Comparison of ENCODE assay signal across 9 cellular contexts in the genomic region with DNA sequence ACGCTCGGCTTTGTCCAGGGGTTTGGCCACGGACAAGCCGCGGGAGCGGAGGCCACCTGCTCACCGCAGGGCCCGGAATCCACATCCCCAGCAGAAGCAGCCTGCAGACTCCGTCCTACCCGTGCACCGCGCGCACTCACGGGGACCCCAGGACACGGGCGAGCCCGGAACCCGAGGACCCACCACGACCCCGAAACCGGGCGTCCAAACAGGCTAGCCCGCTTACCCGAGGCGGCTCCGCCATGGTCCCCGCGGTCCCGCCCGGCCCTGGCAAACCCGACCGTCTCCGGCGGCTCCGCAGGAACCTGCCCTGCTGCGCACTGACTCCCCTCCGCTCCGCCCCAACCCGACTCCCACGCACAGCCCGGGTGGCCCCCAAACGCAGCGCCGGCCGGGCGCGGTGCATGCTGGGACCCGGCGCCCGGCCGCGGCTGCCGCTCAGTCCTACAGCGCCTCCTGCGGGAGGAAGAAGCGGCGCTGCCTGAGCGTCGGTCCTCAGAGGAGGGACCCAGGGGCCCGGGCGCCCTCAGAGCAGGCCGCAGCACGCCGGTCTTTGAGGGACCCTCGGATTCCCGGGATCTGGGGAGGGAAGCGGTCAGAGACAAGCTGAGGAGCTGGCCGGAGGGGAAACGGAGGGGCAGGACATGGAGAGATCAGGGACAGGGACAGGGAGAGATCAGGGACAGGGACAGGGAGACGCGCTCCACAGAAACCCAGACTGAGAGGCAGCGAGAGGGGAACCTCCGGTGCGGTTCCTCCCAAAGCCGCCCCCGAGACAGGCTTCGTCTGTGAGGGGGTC. TPM values are rescaled to one million over a fixed set of nuclear protein-coding genes. Genes with fewer than 3 reads are reported as not detected.
A peak's percentile ranks its signal among the peaks of the same experiment; 100 is the strongest.
DNase-seq lines count a peak whose midpoint lies in the region; ATAC-seq, FAIRE-seq and TF ChIP-seq lines count a peak whose summit lies in the region.
"Had no signal": no experiment of that assay in that cellular context is flagged by ENCODE, and none has a peak within 500 bp of the region (broad histone marks: within the 10 kb centered on the region; RNA-seq: fewer than 3 reads in every experiment).

Gene ZNF786, minus strand, starts transcription at position 322 of the 799 bp plus-strand sequence. Its CDS starts 78 bp downstream, at position 244.

- H3K27ac ChIP-seq in BLaER1 treated with 17β-estradiol and CSF1 and Interleukin-3, amounts not matched to agents 10 nM and 100 nM, result peak within 1 kb of the TSS; percentile 90 to 97 (median 93)
- H3K27ac ChIP-seq in colonic mucosa (peak within 1 kb of the TSS; percentile 100), HepG2 (ENCODE audit: extremely low read length, insufficient read depth, low read length) (peak within 1 kb of the TSS; percentile 86)

- POLR2A ChIA-PET in HepG2 (lab: Yijun Ruan, JAX), result no interaction called here

- peak within 1 kb of the TSS; percentile 97 for H2AFZ ChIP-seq in HepG2 (ENCODE audit: low read length)

- no peaks in the 10 kb centered on the region for H3K27me3 ChIP-seq in BLaER1 treated with 17β-estradiol and CSF1 and Interleukin-3, amounts not matched to agents 10 nM and 100 nM
- H3K27me3 ChIP-seq in colonic mucosa (no peaks in the 10 kb centered on the region), HepG2 (ENCODE audit: control insufficient read depth in 1 of 2, insufficient read depth in 2 of 2, low read length in 2 of 2) (no peaks in the 10 kb centered on the region; a peak in 1 of 5 replicates)

- H3K36me3 ChIP-seq in BLaER1 treated with 17β-estradiol and CSF1 and Interleukin-3, amounts not matched to agents 10 nM and 100 nM, result peaks cover 0 to 30% (median 22%) of the 10 kb centered on the region in 11 experiments; a peak in 17 of 22 replicates
- H3K36me3 ChIP-seq in colonic mucosa (no peaks in the 10 kb centered on the region), HepG2 (replicated peaks in 1 of 2; ENCODE audit: control insufficient read depth in 1 of 2, insufficient read depth in 2 of 2, low read length in 2 of 2) (no peaks in the 10 kb centered on the region)

- FAIRE-seq in GM19239 (lab: Jason Lieb, UNC), result peak; percentile 67
- FAIRE-seq in HepG2 (lab: Jason Lieb, UNC), result no peak
- FAIRE-seq: islet of Langerhans had no signal

- TF ChIP-seq EP300 in HepG2 (IDR thresholded peaks at IDR 0.05; ENCODE audit: low read depth in 2 of 2, low read length in 2 of 2), result 0 out of 4 replicates have a peak, but pooled peaks of 1 of the 2 experiments have one; percentile 6
- TF ChIP-seq EP300 in HepG2 (CRISPR knock-in tag; IDR thresholded peaks at IDR 0.05; ENCODE audit: borderline replicate concordance), result no peak; the same call in 1 of the 2 replicates

- H3K4me3 ChIP-seq in BLaER1 treated with 17β-estradiol and CSF1 and Interleukin-3, amounts not matched to agents 10 nM and 100 nM, result peak within 1 kb of the TSS; percentile 81 to 99 (median 91)
- H3K4me3 ChIP-seq in colonic mucosa (peak within 1 kb of the TSS; percentile 98), HepG2 (replicated peaks in 1 of 3; ENCODE audit: insufficient read depth in 1 of 3, low read depth in 2 of 3, low read length in 3 of 3) (peak within 1 kb of the TSS; percentile 73 to 97 (median 85))

- whole genome bisulfite sequencing in HepG2 (ENCODE audit: low lambda C conversion rate), result 3% methylated on average over 24 of the region's 77 CpGs

- peak within 1 kb of the TSS; percentile 84 to 96 (median 92) for H3K9ac ChIP-seq in BLaER1 treated with 17β-estradiol and CSF1 and Interleukin-3, amounts not matched to agents 10 nM and 100 nM
- H3K9ac ChIP-seq in colonic mucosa (ENCODE audit: low read depth in 2 of 2, low read length in 2 of 2) (peak within 1 kb of the TSS; percentile 73 to 93), HepG2 (ENCODE audit: insufficient read depth, low read depth, low read length) (peak within 1 kb of the TSS; percentile 89)

- ATAC-seq in HG03442 (IDR thresholded peaks at IDR 0.05; ENCODE audit: unreplicated experiment) (peak; percentile 79), HepG2 (peak; percentile 91)

- peaks cover 0 to 25% (median 20%) of the 10 kb centered on the region in 11 experiments; a peak in 19 of 22 replicates for H3K9me3 ChIP-seq in BLaER1 treated with 17β-estradiol and CSF1 and Interleukin-3, amounts not matched to agents 10 nM and 100 nM (replicated peaks in 1 of 11)
- H3K9me3 ChIP-seq in colonic mucosa, result no peaks in the 10 kb centered on the region
- no peaks in the 10 kb centered on the region for H3K9me3 ChIP-seq in HepG2 (ENCODE audit: low read length)

- in situ Hi-C loops in HepG2 (cut with HindIII; ENCODE audit: extremely low pct_ligation_motif_present, low pct_unique_long_range_greater_than_20kb), result no loop called here

- no peaks in the 10 kb centered on the region for H4K20me1 ChIP-seq in BLaER1 treated with 17β-estradiol and CSF1 and Interleukin-3, amounts not matched to agents 10 nM and 100 nM
- no peaks in the 10 kb centered on the region for H4K20me1 ChIP-seq in HepG2 (ENCODE audit: insufficient read depth, low read length)

- TF ChIP-seq CTCF in colonic mucosa (IDR thresholded peaks at IDR 0.05), result peak; percentile 87
- peak; percentile 91 for TF ChIP-seq CTCF in HepG2 (CRISPR knock-in tag; IDR thresholded peaks at IDR 0.05)

- peaks cover 8% of the 10 kb centered on the region for H3K79me2 ChIP-seq in HepG2 (ENCODE audit: insufficient read depth, low read length)

- intact Hi-C loops in colonic mucosa (cut with DNase I) (loop anchor here (2.0 kb wide), 1 partner anchor 86 kb away; no protein-coding TSS in a partner anchor), HepG2 (cut with micrococcal nuclease; ENCODE audit: unreplicated experiment) (loop anchor here (1.0 to 2.0 kb wide), 4 partner anchors 25 to 85 kb away; partner anchors contain the start of genes PDIA4 and ZNF425)

- peaks cover 31 to 49% (median 42%) of the 10 kb centered on the region in 10 experiments for H3K4me1 ChIP-seq in BLaER1 treated with 17β-estradiol and CSF1 and Interleukin-3, amounts not matched to agents 10 nM and 100 nM
- H3K4me1 ChIP-seq in colonic mucosa (peaks cover 3% of the 10 kb centered on the region), HepG2 (ENCODE audit: insufficient read depth, low read length) (peaks cover 25% of the 10 kb centered on the region)

- CTCF ChIA-PET in HepG2 (lab: Yijun Ruan, JAX; ENCODE audit: low intra/inter-chr PET ratio, low total read pairs), result interaction anchor here (0.9 to 3.1 kb wide), 4 partner anchors 19 to 85 kb away, joined by 4 to 15 read pairs (median 8); partner anchors contain the start of genes ZNF398 and ZNF425

- DNase-seq in GM19239 (ENCODE audit: insufficient read length, low spot score) (peak; percentile 88), NCI-H510A (lab: John Stamatoyannopoulos, UW) (peak; percentile 60), colonic mucosa (peak; percentile 83), HepG2 (ENCODE audit: low spot score) (peak; percentile 80)
- peak; percentile 96 for DNase-seq in activated CD4-positive, alpha-beta T cell treated with anti-CD3 and anti-CD28 coated beads for 4 hours
- DNase-seq in stimulated activated CD4-positive, alpha-beta T cell treated with anti-CD3 and anti-CD28 coated beads, Interleukin-2, amount 100 ng/mL, for 48 hours, result peak; percentile 93 to 96

- H3K4me2 ChIP-seq in BLaER1 treated with 17β-estradiol and CSF1 and Interleukin-3, amounts not matched to agents 10 nM and 100 nM, result peak within 1 kb of the TSS; percentile 71 to 97 (median 85)
- H3K4me2 ChIP-seq in HepG2 (ENCODE audit: low read depth, low read length), result peak within 1 kb of the TSS; percentile 98

- TF ChIP-seq RAD21 in HepG2 (CRISPR knock-in tag; IDR thresholded peaks at IDR 0.05), result peak; percentile 93

- BruUV-seq in HepG2 (replicated peaks; lab: Mats Ljungman, UMichigan), result no TSS peak

- TF ChIP-seq POLR2A in HepG2 (IDR thresholded peaks at IDR 0.05; ENCODE audit: insufficient read depth in 1 of 2, low read depth in 2 of 2, low read length in 2 of 2), result peak; percentile 90 to 94

TF ChIP-seq in HepG2, 621 proteins besides CTCF, POLR2A, EP300 and RAD21 (continues in another document):
- TF ChIP-seq ZNF564 (CRISPR knock-in tag; IDR thresholded peaks at IDR 0.05) (0 out of 2 replicates have a peak, but pooled peaks have one; percentile 25), MAZ (IDR thresholded peaks at IDR 0.05; ENCODE audit: borderline replicate concordance, low read depth, low read length) (peak; percentile 92; the same call in 1 of the 2 replicates), MAZ (CRISPR knock-in tag; IDR thresholded peaks at IDR 0.05; ENCODE audit: low read depth) (peak; percentile 85), ZNF451 (CRISPR knock-in tag; IDR thresholded peaks at IDR 0.05) (peak; percentile 45)
- TF ChIP-seq, protein P1, sequence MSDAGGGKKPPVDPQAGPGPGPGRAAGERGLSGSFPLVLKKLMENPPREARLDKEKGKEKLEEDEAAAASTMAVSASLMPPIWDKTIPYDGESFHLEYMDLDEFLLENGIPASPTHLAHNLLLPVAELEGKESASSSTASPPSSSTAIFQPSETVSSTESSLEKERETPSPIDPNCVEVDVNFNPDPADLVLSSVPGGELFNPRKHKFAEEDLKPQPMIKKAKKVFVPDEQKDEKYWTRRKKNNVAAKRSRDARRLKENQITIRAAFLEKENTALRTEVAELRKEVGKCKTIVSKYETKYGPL (CRISPR knock-in tag; IDR thresholded peaks at IDR 0.05), result 0 out of 2 replicates have a peak, but pooled peaks have one; percentile 39

RNA-seq across cellular contexts. Expression of gene ZNF786, which starts in this region (rescaled TPM):
- total RNA-seq in colonic mucosa, result 1 to 10 TPM; 4.8 to 5.4 TPM
- 4.0 and 4.3 TPM in 2 replicates for total RNA-seq in HepG2 (2016; rRNA removed; fragmentation: Illumina TruSeq; extraction: Trizol)
- total RNA-seq in HepG2 (2016; cell fraction: cytosol; rRNA removed; fragmentation: Illumina TruSeq; extraction: Trizol; ENCODE audit: low read depth), result 0.79 and 0.81 TPM in 2 replicates
- total RNA-seq in HepG2 (2016; cell fraction: insoluble cytoplasmic fraction; rRNA removed; fragmentation: Illumina TruSeq; extraction: Trizol), result 4.0 and 4.4 TPM in 2 replicates
- total RNA-seq in HepG2 (2016; cell fraction: membrane; rRNA removed; fragmentation: Illumina TruSeq; extraction: Trizol), result 2.8 and 3.0 TPM in 2 replicates
- 3.2 and 4.4 TPM in 2 replicates for total RNA-seq in HepG2 (2016; cell fraction: nucleus; rRNA removed; fragmentation: Illumina TruSeq; extraction: Trizol)
- 2.0 and 2.8 TPM in 2 replicates for polyA plus RNA-seq in HepG2 (2011; rRNA removed)
- polyA plus RNA-seq in HepG2 (2011; cell fraction: cytosol; rRNA removed), result 2.0 and 2.2 TPM in 2 replicates
- polyA plus RNA-seq in HepG2 (2011; cell fraction: nucleus; rRNA removed), result 3.3 and 4.5 TPM in 2 replicates
- polyA plus RNA-seq in HepG2 (2012), result 2.0 and 2.5 TPM in 2 replicates
- 0.37 and 0.44 TPM in 2 replicates for polyA plus RNA-seq in HepG2 (2016; cell fraction: cytosol; fragmentation: Illumina TruSeq; extraction: Trizol; ENCODE audit: low read depth)
- 4.1 and 4.2 TPM in 2 replicates for polyA plus RNA-seq in HepG2 (2016; cell fraction: insoluble cytoplasmic fraction; fragmentation: Illumina TruSeq; extraction: Trizol; ENCODE audit: low read depth)
- polyA plus RNA-seq in HepG2 (2016; cell fraction: membrane; fragmentation: Illumina TruSeq; extraction: Trizol; ENCODE audit: low read depth), result 1.1 and 1.2 TPM in 2 replicates
- 7.1 and 7.5 TPM in 2 replicates for polyA plus RNA-seq in HepG2 (2016; cell fraction: nucleus; fragmentation: Illumina TruSeq; extraction: Trizol; ENCODE audit: insufficient read depth, low read depth)
- 5.7 and 7.5 TPM in 2 replicates for polyA minus RNA-seq in HepG2 (2011; rRNA and poly(A)+ RNA removed; ENCODE audit: low replicate concordance)
- 2.5 and 2.9 TPM in 2 replicates for polyA minus RNA-seq in HepG2 (2011; cell fraction: cytosol; rRNA and poly(A)+ RNA removed)
- 4.9 and 6.2 TPM in 2 replicates for polyA minus RNA-seq in HepG2 (2011; cell fraction: nucleus; rRNA and poly(A)+ RNA removed)

Comparison
In these comparisons a context has a peak if more than half of its experiments do, and no peak if none do; other contexts are left out.
1. Peak in every context shown above with its lines: DNase-seq, ATAC-seq, H3K4me3 ChIP-seq and H3K27ac ChIP-seq.